18 cellular contexts compared by ENCODE assay signal in the genomic region with DNA sequence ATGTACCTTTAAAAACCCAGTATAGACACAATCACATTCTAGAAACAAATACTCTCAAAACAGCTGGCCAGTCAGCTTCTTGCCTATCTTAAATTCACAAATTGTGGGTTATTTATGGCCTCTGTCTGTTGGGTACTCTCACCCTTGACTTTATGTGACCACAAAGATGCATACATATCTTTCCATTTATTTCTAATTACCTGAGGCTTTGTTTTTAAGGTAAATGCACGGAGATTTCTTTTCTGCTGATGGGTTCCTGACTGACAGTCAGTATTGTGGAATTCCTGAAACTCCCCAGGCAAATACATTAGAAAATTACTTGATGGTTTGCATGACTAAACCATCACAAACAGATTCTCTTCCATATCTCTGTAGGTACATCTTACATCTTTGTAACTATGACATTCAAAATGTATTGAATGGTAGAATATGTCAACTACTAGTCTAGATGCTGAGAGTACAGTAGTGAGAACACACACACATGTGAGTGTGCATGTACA.
DNase-seq lines count a peak whose midpoint lies in the region; ATAC-seq, FAIRE-seq and TF ChIP-seq lines count a peak whose summit lies in the region.
"Had no signal": no experiment of that assay in that cellular context is flagged by ENCODE, and none has a peak within 500 bp of the region (broad histone marks: within the 10 kb centered on the region; RNA-seq: fewer than 3 reads in every experiment).

No MANE protein-coding gene starts in this region.

- H3K14ac ChIP-seq in trophoblast cell (ENCODE audit: low read length) = no peak overlapping the region

- no peak overlapping the region for H4K12ac ChIP-seq in trophoblast cell (ENCODE audit: low read depth, low read length)

- H3K79me2 ChIP-seq in trophoblast cell (ENCODE audit: control insufficient read depth, insufficient read depth, low read length, poor library complexity) = no peaks in the 10 kb centered on the region

- no peak overlapping the region for H3K9ac ChIP-seq in trophoblast cell (ENCODE audit: low read length)
- H3K9ac ChIP-seq: BLaER1 treated with 17β-estradiol and CSF1 and Interleukin-3, amounts not matched to agents 10 nM and 100 nM had no signal

- H3K36me3 ChIP-seq in trophoblast cell (ENCODE audit: control insufficient read depth in 1 of 2, insufficient read depth in 2 of 2, low read length in 2 of 2) = no peaks in the 10 kb centered on the region
- H3K36me3 ChIP-seq: BLaER1 treated with 17β-estradiol and CSF1 and Interleukin-3, amounts not matched to agents 10 nM and 100 nM; HAP-1 had no signal

- H2AFZ ChIP-seq in trophoblast cell (ENCODE audit: insufficient read depth, low read length, poor library complexity) = no peak overlapping the region

- FAIRE-seq in D721Med (lab: Jason Lieb, UNC) (peak; percentile 60), GM12891 (lab: Jason Lieb, UNC) (peak; percentile 5)
- FAIRE-seq: G401.6, GM12892, GM18507, HepG2 had no signal

- H2BK120ac ChIP-seq in trophoblast cell (ENCODE audit: insufficient read depth, low read length, poor library complexity) = no peak overlapping the region

- H3K27me3 ChIP-seq in trophoblast cell (ENCODE audit: insufficient read depth, low read length) = no peaks in the 10 kb centered on the region
- H3K27me3 ChIP-seq: BLaER1 treated with 17β-estradiol and CSF1 and Interleukin-3, amounts not matched to agents 10 nM and 100 nM had no signal

- H3K4me2 ChIP-seq in trophoblast cell (ENCODE audit: low read length) = no peak overlapping the region
- H3K4me2 ChIP-seq: BLaER1 treated with 17β-estradiol and CSF1 and Interleukin-3, amounts not matched to agents 10 nM and 100 nM had no signal

- H4K8ac ChIP-seq in trophoblast cell (ENCODE audit: low read depth, low read length) = no peak overlapping the region

- no peak overlapping the region for H3K18ac ChIP-seq in trophoblast cell (ENCODE audit: low read length)

- H3K4me3 ChIP-seq in trophoblast cell (ENCODE audit: low read depth, low read length) = no peak overlapping the region
- H3K4me3 ChIP-seq: BLaER1 treated with 17β-estradiol and CSF1 and Interleukin-3, amounts not matched to agents 10 nM and 100 nM; HAP-1 had no signal

- H3K4ac ChIP-seq in trophoblast cell (ENCODE audit: low read depth, low read length) = no peak overlapping the region

- H3K9me3 ChIP-seq in trophoblast cell (ENCODE audit: insufficient read depth, low read depth, low read length) = no peaks in the 10 kb centered on the region
- H3K9me3 ChIP-seq: BLaER1 treated with 17β-estradiol and CSF1 and Interleukin-3, amounts not matched to agents 10 nM and 100 nM; HAP-1 had no signal

- no peak overlapping the region for H2BK5ac ChIP-seq in trophoblast cell (ENCODE audit: low read depth, low read length, poor library complexity)

- TF ChIP-seq POLR2A in GM12891 (IDR thresholded peaks at IDR 0.05; ENCODE audit: low read depth, low read length) = no peak

- H3K4me1 ChIP-seq in trophoblast cell (ENCODE audit: control insufficient read depth in 1 of 2, insufficient read depth in 2 of 2, low read length in 2 of 2) = no peaks in the 10 kb centered on the region
- H3K4me1 ChIP-seq: HAP-1 had no signal

- no peak overlapping the region for H4K91ac ChIP-seq in trophoblast cell (ENCODE audit: low read depth, low read length)

- H3K79me1 ChIP-seq in trophoblast cell (ENCODE audit: low read length) = no peaks in the 10 kb centered on the region

- intact Hi-C loops in Right ventricle myocardium inferior (cut with DNase I) = no loop called here

- H3K23ac ChIP-seq in trophoblast cell (ENCODE audit: low read length) = no peak overlapping the region

- TF ChIP-seq CTCF in D721Med (IDR thresholded peaks at IDR 0.05; ENCODE audit: insufficient read depth, missing control alignments) = no peak

- no CpG with 5 or more reads among the region's 1 CpG for WGBS in trophoblast cell (ENCODE audit: extremely low coverage, insufficient coverage, insufficient read length)

- H3K27ac ChIP-seq in epithelial cell of prostate (peak overlapping the region; percentile 5), trophoblast cell (ENCODE audit: low read depth, low read length) (no peak overlapping the region)
- H3K27ac ChIP-seq: BLaER1 treated with 17β-estradiol and CSF1 and Interleukin-3, amounts not matched to agents 10 nM and 100 nM had no signal

- no peak overlapping the region for H2AK5ac ChIP-seq in trophoblast cell (ENCODE audit: low read length)

- no peak for ATAC-seq in Right ventricle myocardium inferior
- ATAC-seq in GM21526 (IDR thresholded peaks at IDR 0.05; ENCODE audit: low FRiP score, unreplicated experiment) = no peak
- ATAC-seq in GM18517 (IDR thresholded peaks at IDR 0.05; ENCODE audit: unreplicated experiment) = no peak
- ATAC-seq: CD8-positive, alpha-beta T cell; HepG2 had no signal

- DNase-seq in D721Med (ENCODE audit: insufficient read length, low spot score) = no peak
- no peak for DNase-seq in GM12891 (ENCODE audit: insufficient read length, low spot score)
- DNase-seq in epithelial cell of prostate (ENCODE audit: low read depth, low spot score) = no peak
- peak; percentile 40 to 86 for DNase-seq in trophoblast cell
- no peak for DNase-seq in Right ventricle myocardium inferior (ENCODE audit: missing footprints)
- DNase-seq: Calu3; CD8-positive, alpha-beta T cell; DMS 273 treated with DMSO at 0.1 percent for 48 hours; DMS53; DND-41 had no signal

- no peak overlapping the region for H2BK12ac ChIP-seq in trophoblast cell (ENCODE audit: low read length)

TF ChIP-seq in GM12891, 5 proteins besides CTCF, POLR2A, EP300 and RAD21:
- no peak for TF ChIP-seq PAX5 (IDR thresholded peaks at IDR 0.05; ENCODE audit: insufficient read depth, low read length, severe bottlenecking)
- TF ChIP-seq SPI1 (IDR thresholded peaks at IDR 0.05; ENCODE audit: low read depth, low read length) = no peak
- TF ChIP-seq POLR2AphosphoS5 (IDR thresholded peaks at IDR 0.05; ENCODE audit: low read depth, low read length) = no peak
- TF ChIP-seq TAF1 (IDR thresholded peaks at IDR 0.05; ENCODE audit: low read depth, low read length) = no peak
- no peak for TF ChIP-seq POU2F2 (IDR thresholded peaks at IDR 0.05; ENCODE audit: low read depth, low read length)

Comparison
In these comparisons a context has a peak if more than half of its experiments do, and no peak if none do; other contexts are left out.
1. DNase-seq: peak in trophoblast cell (2 of 2); none in D721Med (single experiment), GM12891 (single experiment), epithelial cell of prostate (single experiment) and Right ventricle myocardium inferior (single experiment).